Comparison of ENCODE assay signal across 28 cellular contexts in the genomic region with DNA sequence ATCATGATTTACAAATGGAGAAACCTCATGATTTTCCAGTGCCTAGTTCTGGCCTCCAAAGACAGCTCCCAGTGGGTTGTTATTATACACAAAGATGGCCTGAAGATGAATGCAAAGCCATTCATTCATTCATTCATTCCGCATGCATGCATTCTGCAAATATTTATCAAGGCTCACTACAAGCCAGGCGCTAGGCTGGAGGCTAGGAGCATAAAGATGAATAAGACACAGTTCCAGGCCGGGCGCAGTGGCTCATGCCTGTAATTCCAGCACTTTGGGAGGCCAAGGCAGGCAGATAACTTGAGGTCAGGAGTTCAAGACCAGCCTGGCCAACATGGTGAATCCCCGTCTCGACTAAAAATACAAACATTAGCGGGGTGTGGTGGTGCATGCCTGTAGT. TPM values are rescaled to one million over a fixed set of nuclear protein-coding genes. Genes with fewer than 3 reads are reported as not detected.
"Had no signal": no experiment of that assay in that cellular context is flagged by ENCODE, and none has a peak within 500 bp of the region (broad histone marks: within the 10 kb centered on the region; RNA-seq: fewer than 3 reads in every experiment).

No MANE protein-coding gene starts in this region.

- H3K27ac ChIP-seq: cardiac muscle cell, esophagus squamous epithelium, gastrocnemius medialis, neutrophil, ovary, skin epidermis, testis, upper lobe of right lung had no signal

- H3K27me3 ChIP-seq: cardiac muscle cell, esophagus squamous epithelium, gastrocnemius medialis, ovary, testis, upper lobe of right lung had no signal

- H3K9me3 ChIP-seq: esophagus squamous epithelium, gastrocnemius medialis, neutrophil, ovary, testis, upper lobe of right lung had no signal

- H3K9me3 Mint-ChIP-seq: activated B cell treated with CpG ODN at 0.5 μM for 24 hours; activated CD4-positive, alpha-beta memory T cell treated with anti-CD3 and anti-CD28 coated beads for 36 hours; activated naive CD4-positive, alpha-beta T cell treated with anti-CD3 and anti-CD28 coated beads, Interleukin-2, amount 10 ng/mL, durations not matched to agents 7 days and 5 days; endodermal cell had no signal

- DNase-seq: activated B cell treated with CpG ODN at 0.5 μM for 24 hours; activated CD4-positive, alpha-beta memory T cell treated with anti-CD3 and anti-CD28 coated beads for 36 hours; activated CD4-positive, alpha-beta T cell treated with anti-CD3 and anti-CD28 coated beads for 36 hours; activated effector memory CD4-positive, alpha-beta T cell treated with Interleukin-2 at 50 U/mL for 16 hours; activated naive CD4-positive, alpha-beta T cell treated with anti-CD3 and anti-CD28 coated beads, Interleukin-2, amount 10 ng/mL, durations not matched to agents 7 days and 5 days; activated T-cell treated with anti-CD3 and anti-CD28 coated beads, Interleukin-2, amount 50 U/mL, for 48 hours; amygdala; cortex of kidney; endodermal cell; esophagus squamous epithelium; gastrocnemius medialis; hypothalamus; mesenchymal stem cell; ovary; right cardiac atrium; stimulated activated CD4-positive, alpha-beta T cell treated with anti-CD3 and anti-CD28 coated beads, Interleukin-15, amount 100 ng/mL, for 24 hours; stimulated activated naive CD4-positive, alpha-beta T cell; T1000; testis; upper lobe of right lung had no signal

- H3K4me3 ChIP-seq: cardiac muscle cell, esophagus squamous epithelium, gastrocnemius medialis, ovary, skin epidermis, testis, upper lobe of right lung had no signal

- H3K36me3 ChIP-seq: ovary had no signal

- H3K4me3 Mint-ChIP-seq: activated B cell treated with CpG ODN at 0.5 μM for 24 hours; activated CD4-positive, alpha-beta memory T cell treated with anti-CD3 and anti-CD28 coated beads for 36 hours; activated CD4-positive, alpha-beta T cell treated with anti-CD3 and anti-CD28 coated beads for 36 hours; activated naive CD4-positive, alpha-beta T cell treated with anti-CD3 and anti-CD28 coated beads, Interleukin-2, amount 10 ng/mL, durations not matched to agents 7 days and 5 days; endodermal cell had no signal

- H3K27ac Mint-ChIP-seq: activated B cell treated with CpG ODN at 0.5 μM for 24 hours; activated CD4-positive, alpha-beta memory T cell treated with anti-CD3 and anti-CD28 coated beads for 36 hours; activated CD4-positive, alpha-beta T cell treated with anti-CD3 and anti-CD28 coated beads for 36 hours; activated naive CD4-positive, alpha-beta T cell treated with anti-CD3 and anti-CD28 coated beads, Interleukin-2, amount 10 ng/mL, durations not matched to agents 7 days and 5 days; endodermal cell had no signal

- H3K27me3 Mint-ChIP-seq: activated CD4-positive, alpha-beta memory T cell treated with anti-CD3 and anti-CD28 coated beads for 36 hours; activated CD4-positive, alpha-beta T cell treated with anti-CD3 and anti-CD28 coated beads for 36 hours had no signal

RNA-seq across cellular contexts. Expression of gene ECE2, which starts 20.8 kb away (rescaled TPM):
- total RNA-seq: activated B cell treated with CpG ODN at 0.5 μM for 24 hours; activated CD4-positive, alpha-beta memory T cell treated with anti-CD3 and anti-CD28 coated beads for 36 hours; activated CD4-positive, alpha-beta T cell treated with anti-CD3 and anti-CD28 coated beads for 36 hours; cardiac muscle cell; endodermal cell; esophagus squamous epithelium; gastrocnemius medialis; liver; mononuclear cell; myocyte; ovary; pulmonary artery endothelial cell; T-helper 1 cell treated with Interleukin-12 subunit alpha and Interleukin-12 subunit beta and Interleukin-4 antibody, amounts not matched to agents 30 ng/mL and 1 ng/mL, for 36 hours; upper lobe of right lung had no signal
- polyA plus RNA-seq: cardiac muscle cell, liver had no signal

RNA-seq across cellular contexts. Expression of gene CAMK2N2, which starts 35.3 kb away (rescaled TPM):
- total RNA-seq: activated B cell treated with CpG ODN at 0.5 μM for 24 hours, cardiac muscle cell, esophagus squamous epithelium, gastrocnemius medialis, liver, mononuclear cell, myocyte, pulmonary artery endothelial cell, upper lobe of right lung had no signal
